24 cellular contexts compared by ENCODE assay signal in the genomic region with DNA sequence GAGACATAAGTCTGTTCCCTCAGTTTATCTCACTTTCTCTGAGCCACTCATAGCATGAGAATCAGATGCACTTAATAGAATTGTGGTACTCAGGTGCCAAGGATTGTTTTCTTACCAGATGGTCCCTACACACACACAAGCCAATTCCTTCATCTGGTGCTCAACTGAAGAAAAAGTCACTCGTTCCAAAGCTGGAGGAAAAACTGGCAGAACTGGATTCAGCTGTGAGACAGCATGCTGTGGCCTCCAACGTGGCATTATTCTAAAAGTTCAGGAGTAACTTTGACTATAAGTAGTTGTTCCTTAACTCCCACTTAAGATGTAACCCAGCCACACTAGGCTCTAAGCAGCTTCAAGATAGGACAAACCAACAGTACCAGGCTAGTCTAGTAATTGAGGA. TPM values are rescaled to one million over a fixed set of nuclear protein-coding genes. Genes with fewer than 3 reads are reported as not detected.
A peak's percentile ranks its signal among the peaks of the same experiment; 100 is the strongest.
DNase-seq lines count a peak whose midpoint lies in the region; ATAC-seq, FAIRE-seq and TF ChIP-seq lines count a peak whose summit lies in the region.
"Had no signal": no experiment of that assay in that cellular context is flagged by ENCODE, and none has a peak within 500 bp of the region (broad histone marks: within the 10 kb centered on the region; RNA-seq: fewer than 3 reads in every experiment).

No MANE protein-coding gene starts in this region.

- no peak overlapping the region for H4K12ac ChIP-seq in trophoblast cell (ENCODE audit: low read depth, low read length)

- H3K4me2 ChIP-seq in trophoblast cell (ENCODE audit: low read length), result no peak overlapping the region

- H2AK5ac ChIP-seq in trophoblast cell (ENCODE audit: low read length), result no peak overlapping the region

- no peak overlapping the region for H4K91ac ChIP-seq in trophoblast cell (ENCODE audit: low read depth, low read length)

- no peak for ATAC-seq in HG03196 (IDR thresholded peaks at IDR 0.05; ENCODE audit: unreplicated experiment)
- ATAC-seq: left ventricle myocardium superior had no signal

- FAIRE-seq in small intestine (lab: Jason Lieb, UNC), result no peak
- FAIRE-seq: islet of Langerhans, urothelium cell line had no signal

- no peaks in the 10 kb centered on the region for H3K79me1 ChIP-seq in trophoblast cell (ENCODE audit: low read length)

- H3K36me3 ChIP-seq in trophoblast cell (ENCODE audit: control insufficient read depth in 1 of 2, insufficient read depth in 2 of 2, low read length in 2 of 2), result no peaks in the 10 kb centered on the region
- H3K36me3 ChIP-seq in HAP-1 (replicated peaks), result no peaks in the 10 kb centered on the region
- H3K36me3 ChIP-seq in small intestine (ENCODE audit: control insufficient read depth in 2 of 2, insufficient read depth in 2 of 2, low read length in 2 of 2), result no peaks in the 10 kb centered on the region

- no peaks in the 10 kb centered on the region for H3K9me3 ChIP-seq in trophoblast cell (ENCODE audit: insufficient read depth, low read depth, low read length)
- no peaks in the 10 kb centered on the region for H3K9me3 ChIP-seq in HAP-1
- H3K9me3 ChIP-seq in small intestine (ENCODE audit: control insufficient read depth, low read depth), result no peaks in the 10 kb centered on the region
- H3K9me3 ChIP-seq: SK-N-SH had no signal

- H2BK12ac ChIP-seq in trophoblast cell (ENCODE audit: low read length), result no peak overlapping the region

- H2BK120ac ChIP-seq in trophoblast cell (ENCODE audit: insufficient read depth, low read length, poor library complexity), result no peak overlapping the region

- DNase-seq in DMS53 (lab: John Stamatoyannopoulos, UW), result peak; percentile 7
- no peak for DNase-seq in DMS53 treated with DMSO at 0.1 percent for 48 hours (lab: John Stamatoyannopoulos, UW; ENCODE audit: unreplicated experiment)
- peak; percentile 3 for DNase-seq in HPDE6-E6E7 (ENCODE audit: extremely low spot score)
- DNase-seq in trophoblast cell, result peak; percentile 15 to 55
- no peak for DNase-seq in HAP-1 (ENCODE audit: low spot score in 2 of 2)
- no peak for DNase-seq in small intestine
- DNase-seq: activated gamma-delta T cell treated with Interleukin-2 at 50 U/mL for 16 hours; activated T-cell treated with anti-CD3 and anti-CD28 coated beads, Interleukin-2, amount 50 U/mL, for 1 hour; CD4-positive, alpha-beta T cell; cerebellar nuclear complex; DMS79 treated with DMSO at 0.1 percent for 48 hours; left ventricle myocardium superior; naive B cell; NCI-H1092; NCI-H345; nucleus accumbens; SK-N-SH; stimulated activated naive CD4-positive, alpha-beta T cell treated with Interleukin-2 at 50 U/mL for 16 hours had no signal

- WGBS in trophoblast cell (ENCODE audit: extremely low coverage, insufficient coverage, insufficient read length), result no CpG with 5 or more reads among the region's 2 CpGs
- WGBS in small intestine, 3 donors, result 50 to 59% (median 53%) methylated on average over 2 of the region's 2 CpGs

- H3K4me3 ChIP-seq in trophoblast cell (ENCODE audit: low read depth, low read length), result no peak overlapping the region
- no peak overlapping the region for H3K4me3 ChIP-seq in HAP-1
- H3K4me3 ChIP-seq in small intestine (ENCODE audit: low read depth in 1 of 2, low read length in 2 of 2), result no peak overlapping the region

- no peak overlapping the region for H3K23ac ChIP-seq in trophoblast cell (ENCODE audit: low read length)

- no peak overlapping the region for H3K18ac ChIP-seq in trophoblast cell (ENCODE audit: low read length)

- H3K27ac ChIP-seq in VCaP (peak overlapping the region; percentile 15; the same call in 1 of the 2 replicates), trophoblast cell (ENCODE audit: low read depth, low read length) (no peak overlapping the region), small intestine (ENCODE audit: low read depth in 1 of 2, low read length in 1 of 2) (no peak overlapping the region)
- H3K27ac ChIP-seq: 22Rv1 had no signal

- H3K9ac ChIP-seq in trophoblast cell (ENCODE audit: low read length), result no peak overlapping the region
- H3K9ac ChIP-seq: SK-N-SH had no signal

- in situ Hi-C loops in HAP-1 (cut with MboI; ENCODE audit: low sequenced_read_pairs), result no loop called here

- no peak overlapping the region for H3K4ac ChIP-seq in trophoblast cell (ENCODE audit: low read depth, low read length)

- no peaks in the 10 kb centered on the region for H3K27me3 ChIP-seq in trophoblast cell (ENCODE audit: insufficient read depth, low read length)
- no peaks in the 10 kb centered on the region for H3K27me3 ChIP-seq in HAP-1 (ENCODE audit: low read depth)
- no peaks in the 10 kb centered on the region for H3K27me3 ChIP-seq in small intestine (ENCODE audit: control insufficient read depth in 2 of 2, insufficient read depth in 2 of 2, low read length in 2 of 2)

- H4K8ac ChIP-seq in trophoblast cell (ENCODE audit: low read depth, low read length), result no peak overlapping the region

- H3K4me1 ChIP-seq in trophoblast cell (ENCODE audit: control insufficient read depth in 1 of 2, insufficient read depth in 2 of 2, low read length in 2 of 2), result peaks cover 0 to 2% of the 10 kb centered on the region in 2 experiments
- H3K4me1 ChIP-seq in HAP-1, result no peaks in the 10 kb centered on the region
- H3K4me1 ChIP-seq in small intestine (ENCODE audit: control insufficient read depth in 2 of 2, insufficient read depth in 1 of 2, low read depth in 1 of 2, low read length in 1 of 2), result no peaks in the 10 kb centered on the region

- TF ChIP-seq CTCF in VCaP (conservative IDR thresholded peaks at IDR 0.05), result no peak

- no peak overlapping the region for H3K14ac ChIP-seq in trophoblast cell (ENCODE audit: low read length)

- no peaks in the 10 kb centered on the region for H3K79me2 ChIP-seq in trophoblast cell (ENCODE audit: control insufficient read depth, insufficient read depth, low read length, poor library complexity)

- H2AFZ ChIP-seq in trophoblast cell (ENCODE audit: insufficient read depth, low read length, poor library complexity), result no peak overlapping the region

- no peak overlapping the region for H2BK5ac ChIP-seq in trophoblast cell (ENCODE audit: low read depth, low read length, poor library complexity)

RNA-seq across cellular contexts. Expression of a gene that starts 33.4 kb away (rescaled TPM):
- 0.47 and 0.49 TPM in 2 replicates for polyA plus RNA-seq in trophoblast cell (2013)
- polyA plus RNA-seq in small intestine, result under 1 TPM in 1 of 3 donors, not detected in 2; under 0.01 TPM
- polyA plus RNA-seq: adipose tissue had no signal

Comparison
In these comparisons a context has a peak if more than half of its experiments do, and no peak if none do; other contexts are left out.
1. DNase-seq: peak in DMS53 (single experiment), HPDE6-E6E7 (single experiment) and trophoblast cell (2 of 2); none in DMS53 treated with DMSO at 0.1 percent for 48 hours (single experiment), HAP-1 (0 of 2) and small intestine (single experiment).